25 cellular contexts compared by ENCODE assay signal in genomic region chr2:126909781-126910180, GRCh38. TPM values are rescaled to one million over a fixed set of nuclear protein-coding genes. Genes with fewer than 3 reads are reported as not detected.
"Had no signal": no experiment of that assay in that cellular context is flagged by ENCODE, and none has a peak within 500 bp of the region (broad histone marks: within the 10 kb centered on the region; RNA-seq: fewer than 3 reads in every experiment).

No MANE protein-coding gene starts in this region.

- H3K27ac ChIP-seq: gastrocnemius medialis, left lung, neural progenitor cell, prostate gland, right lobe of liver had no signal

- H3K4me2 ChIP-seq: neural progenitor cell had no signal

- H3K27ac Mint-ChIP-seq: activated B cell treated with CpG ODN at 0.5 μM for 24 hours; activated CD4-positive, alpha-beta memory T cell treated with anti-CD3 and anti-CD28 coated beads for 36 hours; activated T-helper 17 cell treated with anti-CD3 and anti-CD28 coated beads, Interleukin-2, amount 50 U/mL, for 72 hours; brain; neural progenitor cell; stimulated activated effector memory CD8-positive, alpha-beta T cell treated with anti-CD3 and anti-CD28 coated beads, Interleukin-12 subunit alpha, Interleukin-12 subunit beta, amount 100 ng/mL, for 72 hours; T-cell had no signal

- H3K27me3 Mint-ChIP-seq: activated B cell treated with CpG ODN at 0.5 μM for 24 hours had no signal

- H3K4me3 ChIP-seq: gastrocnemius medialis, left lung, neural progenitor cell, prostate gland, right lobe of liver had no signal

- H3K4me3 Mint-ChIP-seq: activated B cell treated with CpG ODN at 0.5 μM for 24 hours; activated CD4-positive, alpha-beta memory T cell treated with anti-CD3 and anti-CD28 coated beads for 36 hours; activated T-helper 17 cell treated with anti-CD3 and anti-CD28 coated beads, Interleukin-2, amount 50 U/mL, for 72 hours; brain; neural progenitor cell; stimulated activated effector memory CD8-positive, alpha-beta T cell treated with anti-CD3 and anti-CD28 coated beads, Interleukin-12 subunit alpha, Interleukin-12 subunit beta, amount 100 ng/mL, for 72 hours; T-cell had no signal

- H3K27me3 ChIP-seq: neural progenitor cell, right lobe of liver had no signal

- H3K36me3 Mint-ChIP-seq: activated CD4-positive, alpha-beta memory T cell treated with anti-CD3 and anti-CD28 coated beads for 36 hours; brain; naive B cell; neural progenitor cell; stimulated activated effector memory CD8-positive, alpha-beta T cell treated with anti-CD3 and anti-CD28 coated beads, Interleukin-12 subunit alpha, Interleukin-12 subunit beta, amount 100 ng/mL, for 72 hours; T-cell had no signal

- H3K4me1 ChIP-seq: gastrocnemius medialis, left lung, neural progenitor cell, prostate gland, right lobe of liver had no signal

- H3K36me3 ChIP-seq: gastrocnemius medialis, left lung, neural progenitor cell, prostate gland, right lobe of liver had no signal

- ATAC-seq: activated T-helper 17 cell treated with anti-CD3 and anti-CD28 coated beads, Interleukin-2, amount 50 U/mL, for 72 hours; gastrocnemius medialis; left lung; right lobe of liver; stimulated activated effector memory CD8-positive, alpha-beta T cell treated with anti-CD3 and anti-CD28 coated beads, Interleukin-12 subunit alpha, Interleukin-12 subunit beta, amount 100 ng/mL, for 72 hours; T-cell had no signal

- H3K9me3 ChIP-seq: gastrocnemius medialis, prostate gland, right lobe of liver had no signal

- DNase-seq: activated B cell treated with CpG ODN at 0.5 μM for 24 hours; activated CD4-positive, alpha-beta memory T cell treated with anti-CD3 and anti-CD28 coated beads for 36 hours; activated CD4-positive, alpha-beta T cell treated with anti-CD3 and anti-CD28 coated beads for 4 hours; activated naive CD4-positive, alpha-beta T cell; activated T-cell treated with anti-CD3 and anti-CD28 coated beads, Interleukin-2, amount 50 U/mL, for 1 hour; anterior cingulate cortex; central memory CD4-positive, alpha-beta T cell; cortex of kidney; gastrocnemius medialis; left lung; mammary epithelial cell; naive B cell; right lobe of liver; stimulated activated CD4-positive, alpha-beta T cell treated with anti-CD3 and anti-CD28 coated beads, Interleukin-4, amount 100 ng/mL, for 24 hours; T-cell had no signal

- H3K9me3 Mint-ChIP-seq: activated B cell treated with CpG ODN at 0.5 μM for 24 hours; activated CD4-positive, alpha-beta memory T cell treated with anti-CD3 and anti-CD28 coated beads for 36 hours; activated T-helper 17 cell treated with anti-CD3 and anti-CD28 coated beads, Interleukin-2, amount 50 U/mL, for 72 hours; stimulated activated effector memory CD8-positive, alpha-beta T cell treated with anti-CD3 and anti-CD28 coated beads, Interleukin-12 subunit alpha, Interleukin-12 subunit beta, amount 100 ng/mL, for 72 hours; T-cell had no signal

- H3K9ac ChIP-seq: neural progenitor cell had no signal

- H3K4me1 Mint-ChIP-seq: activated T-helper 17 cell treated with anti-CD3 and anti-CD28 coated beads, Interleukin-2, amount 50 U/mL, for 72 hours; stimulated activated effector memory CD8-positive, alpha-beta T cell treated with anti-CD3 and anti-CD28 coated beads, Interleukin-12 subunit alpha, Interleukin-12 subunit beta, amount 100 ng/mL, for 72 hours had no signal

RNA-seq across cellular contexts. Expression of gene TEX51, which starts 11.1 kb away (rescaled TPM):
- total RNA-seq: activated B cell treated with CpG ODN at 0.5 μM for 24 hours; activated CD4-positive, alpha-beta memory T cell treated with anti-CD3 and anti-CD28 coated beads for 36 hours; activated T-helper 17 cell treated with anti-CD3 and anti-CD28 coated beads, Interleukin-2, amount 50 U/mL, for 72 hours; gastrocnemius medialis; kidney epithelial cell; left lung; mammary epithelial cell; mononuclear cell; osteoblast; T-cell; urinary bladder had no signal
- polyA plus RNA-seq: esophagus, mammary epithelial cell, urinary bladder had no signal
